1 cellular context compared by ENCODE assay signal in genomic region chr12:49949124-49949845, GRCh38.
A peak's percentile ranks its signal among the peaks of the same experiment; 100 is the strongest.
TF ChIP-seq lines count a peak whose summit lies in the region.

No MANE protein-coding gene starts in this region.

TF ChIP-seq in K562, 482 proteins besides CTCF, POLR2A, EP300 and RAD21:
- TF ChIP-seq FOXK1 (CRISPR knock-in tag; IDR thresholded peaks at IDR 0.05; ENCODE audit: borderline replicate concordance) (peak; percentile 47; the same call in 1 of the 2 replicates), FOXA3 (CRISPR knock-in tag; conservative IDR thresholded peaks at IDR 0.05 in 1 of 2, IDR thresholded peaks at IDR 0.05 in 1 of 2) (no peak), SOX6 (IDR thresholded peaks at IDR 0.05) (no peak), RCOR1 (IDR thresholded peaks at IDR 0.05; ENCODE audit: borderline replicate concordance in 1 of 2, low read depth in 2 of 2, low read length in 2 of 2) (0 out of 4 replicates have a peak, but pooled peaks of 1 of the 2 experiments have one; percentile 14), NFXL1 (CRISPR knock-in tag; IDR thresholded peaks at IDR 0.05) (no peak), KDM1A (IDR thresholded peaks at IDR 0.05) (0 out of 4 replicates have a peak, but pooled peaks of 1 of the 2 experiments have one; percentile 24), NRF1 (conservative IDR thresholded peaks at IDR 0.05 in 1 of 2, IDR thresholded peaks at IDR 0.05 in 1 of 2) (no peak), BCOR (IDR thresholded peaks at IDR 0.05) (peak; percentile 29; the same call in 1 of the 2 replicates), CCAR2 (IDR thresholded peaks at IDR 0.05; ENCODE audit: low read depth, low read length) (no peak), RBM25 (IDR thresholded peaks at IDR 0.05; ENCODE audit: low read depth, low read length, severe bottlenecking) (peak; percentile 57)
